8 cellular contexts compared by ENCODE assay signal in the genomic region with DNA sequence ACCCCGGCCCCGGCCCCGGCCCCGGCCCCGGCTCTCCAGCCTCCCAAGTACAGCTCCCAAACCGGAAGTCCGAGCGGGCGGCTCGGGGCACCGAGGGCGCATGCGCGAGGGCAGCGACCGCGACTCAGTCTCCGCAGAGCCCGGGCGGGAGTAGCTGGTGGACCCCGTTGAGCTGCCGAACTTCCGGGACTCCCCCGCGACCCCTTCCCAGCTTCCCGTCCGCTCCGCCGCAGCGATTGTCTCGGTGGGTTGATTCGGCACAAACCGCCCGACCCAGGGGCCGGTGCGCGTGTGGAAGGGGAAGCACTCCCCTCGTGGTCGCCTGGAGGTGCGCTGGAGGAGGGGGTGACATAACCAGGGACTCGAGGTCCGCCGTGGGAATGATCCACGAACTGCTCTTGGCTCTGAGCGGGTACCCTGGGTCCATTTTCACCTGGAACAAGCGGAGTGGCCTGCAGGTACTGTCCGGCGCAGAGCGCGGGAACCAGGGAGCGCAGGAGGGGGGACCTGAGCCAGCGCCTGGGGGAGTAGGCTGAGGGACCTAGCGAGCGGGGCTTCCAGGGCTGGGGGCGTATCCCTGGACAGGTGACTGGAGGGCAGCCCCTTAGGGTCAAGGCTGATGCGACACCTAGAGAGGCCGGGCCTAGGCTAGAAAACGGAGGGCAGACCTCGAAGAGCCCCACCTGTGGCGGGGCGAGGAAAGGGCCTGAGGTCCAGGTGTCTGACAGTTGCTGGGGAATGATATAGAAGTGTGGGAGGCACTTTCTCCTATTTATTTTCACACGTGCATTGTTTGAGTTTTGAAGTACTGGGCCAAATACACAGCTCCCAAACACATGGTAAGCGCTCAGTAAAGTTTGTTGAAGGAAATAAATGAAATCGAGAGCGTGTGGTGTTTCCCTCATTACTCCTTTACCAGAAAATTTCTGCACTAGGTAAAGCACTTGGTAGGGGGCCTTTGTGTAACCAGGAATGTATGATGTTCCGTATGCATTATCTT.
DNase-seq lines count a peak whose midpoint lies in the region; ATAC-seq lines count a peak whose summit lies in the region.

A gene with protein sequence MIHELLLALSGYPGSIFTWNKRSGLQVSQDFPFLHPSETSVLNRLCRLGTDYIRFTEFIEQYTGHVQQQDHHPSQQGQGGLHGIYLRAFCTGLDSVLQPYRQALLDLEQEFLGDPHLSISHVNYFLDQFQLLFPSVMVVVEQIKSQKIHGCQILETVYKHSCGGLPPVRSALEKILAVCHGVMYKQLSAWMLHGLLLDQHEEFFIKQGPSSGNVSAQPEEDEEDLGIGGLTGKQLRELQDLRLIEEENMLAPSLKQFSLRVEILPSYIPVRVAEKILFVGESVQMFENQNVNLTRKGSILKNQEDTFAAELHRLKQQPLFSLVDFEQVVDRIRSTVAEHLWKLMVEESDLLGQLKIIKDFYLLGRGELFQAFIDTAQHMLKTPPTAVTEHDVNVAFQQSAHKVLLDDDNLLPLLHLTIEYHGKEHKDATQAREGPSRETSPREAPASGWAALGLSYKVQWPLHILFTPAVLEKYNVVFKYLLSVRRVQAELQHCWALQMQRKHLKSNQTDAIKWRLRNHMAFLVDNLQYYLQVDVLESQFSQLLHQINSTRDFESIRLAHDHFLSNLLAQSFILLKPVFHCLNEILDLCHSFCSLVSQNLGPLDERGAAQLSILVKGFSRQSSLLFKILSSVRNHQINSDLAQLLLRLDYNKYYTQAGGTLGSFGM (plus strand): TSS at position 127 of the 1,000 bp plus-strand sequence. CDS start 254 bp downstream, at position 381.
A gene (minus strand): TSS at position 69 of the 1,000 bp plus-strand sequence. CDS start 1,130 bp downstream, outside the sequence.

- H3K27ac ChIP-seq in ACC112 (ENCODE audit: low read depth, low read length): no peak within 1 kb of the TSS
- peak within 1 kb of the TSS; percentile 20 for H3K27ac ChIP-seq in cingulate gyrus (ENCODE audit: low read depth, low read length)

- no peaks in the 10 kb centered on the region for H3K27me3 ChIP-seq in ACC112 (ENCODE audit: insufficient read depth, low read length)

- peak within 1 kb of the TSS; percentile 92 for H2AFZ ChIP-seq in ACC112 (ENCODE audit: low read length, unreplicated experiment)

- H3K36me3 ChIP-seq in ACC112 (ENCODE audit: insufficient read depth, low read length): peaks cover 30% of the 10 kb centered on the region

- H3K4me1 ChIP-seq in ACC112 (ENCODE audit: control insufficient read depth, insufficient read depth, low read length, unreplicated experiment): peaks cover 13% of the 10 kb centered on the region

- ATAC-seq in GM18867 (IDR thresholded peaks at IDR 0.05; ENCODE audit: unreplicated experiment) (peak; percentile 80), HG03108 (IDR thresholded peaks at IDR 0.05; ENCODE audit: unreplicated experiment) (peak; percentile 74)

- peak within 1 kb of the TSS; percentile 96 for H3K4me3 ChIP-seq in ACC112 (ENCODE audit: low read depth, low read length)

- peaks cover 35% of the 10 kb centered on the region for H3K79me2 ChIP-seq in ACC112 (ENCODE audit: control insufficient read depth, insufficient read depth, low read length, unreplicated experiment)

- DNase-seq in NCI-H446 treated with DMSO at 0.1 percent for 48 hours (lab: John Stamatoyannopoulos, UW) (peak; percentile 54), kidney tubule cell (ENCODE audit: low spot score) (peak; percentile 85)
- DNase-seq in activated CD4-positive, alpha-beta T cell treated with anti-CD3 and anti-CD28 coated beads for 1 hour: peak; percentile 62
- DNase-seq in stimulated activated CD4-positive, alpha-beta T cell treated with anti-CD3 and anti-CD28 coated beads, Interleukin-1b, Interleukin-23, amount 100 ng/mL, for 4 hours (ENCODE audit: low read depth in 2 of 2): peak; percentile 59 to 74
